Comparison of ENCODE assay signal across 24 cellular contexts in the genomic region with DNA sequence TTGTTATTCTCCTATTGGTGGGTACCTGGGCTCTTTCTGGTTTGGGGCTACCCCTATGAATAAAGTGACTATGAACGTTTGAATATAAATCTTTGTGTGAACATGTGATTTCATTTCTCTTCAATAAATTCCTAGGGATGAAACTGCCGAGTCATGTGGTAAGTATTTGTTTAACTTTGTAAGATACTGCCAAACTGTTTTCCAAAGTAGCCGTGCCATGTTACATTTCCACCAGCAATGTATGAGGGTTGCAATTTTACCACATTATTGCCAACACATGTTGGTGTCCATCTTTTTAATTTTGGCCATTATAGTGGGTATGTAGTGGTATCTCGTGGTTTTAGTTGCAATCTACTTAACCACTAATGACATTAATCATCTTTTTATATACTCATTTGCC.
"Had no signal": no experiment of that assay in that cellular context is flagged by ENCODE, and none has a peak within 500 bp of the region (broad histone marks: within the 10 kb centered on the region; RNA-seq: fewer than 3 reads in every experiment).

No MANE protein-coding gene starts in this region.

- FAIRE-seq: colon, islet of Langerhans had no signal

- H3K27me3 ChIP-seq: body of pancreas, ovary, thyroid gland had no signal

- H3K4me3 Mint-ChIP-seq: activated CD8-positive, alpha-beta T cell treated with anti-CD3 and anti-CD28 coated beads for 36 hours; activated naive CD8-positive, alpha-beta T cell treated with anti-CD3 and anti-CD28 coated beads for 36 hours; activated T-helper 17 cell treated with anti-CD3 and anti-CD28 coated beads, Interleukin-2, amount 50 U/mL, for 72 hours; endodermal cell; natural killer cell had no signal

- H3K4me1 ChIP-seq: body of pancreas, lower lobe of right lung, psoas muscle, thyroid gland had no signal

- H3K27me3 Mint-ChIP-seq: activated CD8-positive, alpha-beta T cell treated with anti-CD3 and anti-CD28 coated beads for 36 hours; activated naive CD8-positive, alpha-beta T cell treated with anti-CD3 and anti-CD28 coated beads for 36 hours; activated T-helper 17 cell treated with anti-CD3 and anti-CD28 coated beads, Interleukin-2, amount 50 U/mL, for 72 hours had no signal

- H3K36me3 ChIP-seq: lower lobe of right lung, ovary, thyroid gland had no signal

- H3K27ac ChIP-seq: body of pancreas, epithelial cell of prostate, lower lobe of right lung, ovary, psoas muscle, thyroid gland had no signal

- ATAC-seq: activated CD8-positive, alpha-beta T cell treated with anti-CD3 and anti-CD28 coated beads for 36 hours; activated T-helper 17 cell treated with anti-CD3 and anti-CD28 coated beads, Interleukin-2, amount 50 U/mL, for 72 hours; body of pancreas; left cardiac atrium; natural killer cell; psoas muscle; sciatic nerve had no signal

- DNase-seq: activated CD4-positive, alpha-beta T cell treated with anti-CD3 and anti-CD28 coated beads for 48 hours; activated CD4-positive, CD25-positive, alpha-beta regulatory T cell; activated CD8-positive, alpha-beta T cell treated with anti-CD3 and anti-CD28 coated beads for 36 hours; activated naive CD4-positive, alpha-beta T cell; activated naive CD8-positive, alpha-beta T cell treated with anti-CD3 and anti-CD28 coated beads for 36 hours; activated T-cell treated with anti-CD3 and anti-CD28 coated beads, Interleukin-2, amount 50 U/mL, for 1 hour; amygdala; body of pancreas; caudate nucleus; endodermal cell; left cardiac atrium; lower lobe of right lung; natural killer cell; ovary; psoas muscle; stimulated activated naive CD4-positive, alpha-beta T cell; T-helper 1 cell; T-helper 9 cell; thyroid gland had no signal

- H3K9me3 ChIP-seq: body of pancreas, ovary, psoas muscle, thyroid gland had no signal

- H3K4me1 Mint-ChIP-seq: activated naive CD8-positive, alpha-beta T cell treated with anti-CD3 and anti-CD28 coated beads for 36 hours; activated T-helper 17 cell treated with anti-CD3 and anti-CD28 coated beads, Interleukin-2, amount 50 U/mL, for 72 hours; endodermal cell had no signal

- H3K4me3 ChIP-seq: body of pancreas, lower lobe of right lung, ovary, psoas muscle, thyroid gland had no signal

- H3K27ac Mint-ChIP-seq: activated CD8-positive, alpha-beta T cell treated with anti-CD3 and anti-CD28 coated beads for 36 hours; activated naive CD8-positive, alpha-beta T cell treated with anti-CD3 and anti-CD28 coated beads for 36 hours; activated T-helper 17 cell treated with anti-CD3 and anti-CD28 coated beads, Interleukin-2, amount 50 U/mL, for 72 hours; endodermal cell; natural killer cell had no signal

- H3K9me3 Mint-ChIP-seq: activated T-helper 17 cell treated with anti-CD3 and anti-CD28 coated beads, Interleukin-2, amount 50 U/mL, for 72 hours had no signal
